Comparison of ENCODE assay signal across 8 cellular contexts in genomic region chr2:46460991-46461715, GRCh38. TPM values are rescaled to one million over a fixed set of nuclear protein-coding genes. Genes with fewer than 3 reads are reported as not detected.
A peak's percentile ranks its signal among the peaks of the same experiment; 100 is the strongest.
DNase-seq lines count a peak whose midpoint lies in the region; ATAC-seq, FAIRE-seq and TF ChIP-seq lines count a peak whose summit lies in the region.

No MANE protein-coding gene starts in this region.

- 16 to 18% methylated on average over 8 of the region's 8 CpGs for WGBS in pancreas, 2 donors
- 6 to 21% methylated on average over 8 of the region's 8 CpGs for WGBS in tibial nerve, 2 donors

- H3K4me3 ChIP-seq in pancreas (no peak overlapping the region), tibial nerve (no peak overlapping the region)

- H3K36me3 ChIP-seq in pancreas: no peaks in the 10 kb centered on the region
- H3K36me3 ChIP-seq in tibial nerve: no peaks in the 10 kb centered on the region

- H3K27ac ChIP-seq in pancreas: peak overlapping the region in 3 of 4 donors; percentile 16 to 58 (median 55)
- H3K27ac ChIP-seq in tibial nerve: peak overlapping the region; percentile 67 to 93 (median 85)

- TF ChIP-seq EP300 in tibial nerve (IDR thresholded peaks at IDR 0.05): peak in 1 of 2 donors; percentile 39

- in situ Hi-C loops in SK-MEL-5 (cut with HindIII; ENCODE audit: low pct_unique_long_range_greater_than_20kb, low sequenced_read_pairs): no loop called here

- TF ChIP-seq POLR2A in GM18505 (IDR thresholded peaks at IDR 0.05; ENCODE audit: borderline replicate concordance, extremely low read depth, insufficient read depth, insufficient read length) (no peak), tibial nerve (IDR thresholded peaks at IDR 0.05) (no peak)

- peaks cover 0 to 7% (median 0%) of the 10 kb centered on the region in 3 donors for H3K4me1 ChIP-seq in pancreas
- peaks cover 0 to 39% (median 15%) of the 10 kb centered on the region in 4 donors for H3K4me1 ChIP-seq in tibial nerve

- DNase-seq in A172 (ENCODE audit: low spot score) (peak; percentile 43), HTR-8/SVneo (ENCODE audit: insufficient read length, low spot score) (peak; percentile 71), SK-MEL-5 (ENCODE audit: low read depth, low spot score) (peak; percentile 78), glomerular endothelial cell (ENCODE audit: extremely low read depth, low read depth, low spot score) (peak; percentile 16), pancreas (peak; percentile 66 to 94 (median 83)), tibial nerve (ENCODE audit: low spot score in 2 of 2) (peak; percentile 77 to 94)
- peak; percentile 41 to 69 (median 61) for DNase-seq in activated naive CD4-positive, alpha-beta T cell (lab: John Stamatoyannopoulos, UW)

- H3K9me3 ChIP-seq in pancreas (no peaks in the 10 kb centered on the region), tibial nerve (no peaks in the 10 kb centered on the region)

- no peaks in the 10 kb centered on the region for H3K27me3 ChIP-seq in pancreas
- H3K27me3 ChIP-seq in tibial nerve: no peaks in the 10 kb centered on the region

- peak; percentile 44 for FAIRE-seq in HTR-8/SVneo (lab: Jason Lieb, UNC)
- no peak for FAIRE-seq in pancreas (lab: Jason Lieb, UNC)

- peak; percentile 96 to 99 (median 98) for TF ChIP-seq CTCF in pancreas (IDR thresholded peaks at IDR 0.05)
- peak; percentile 97 to 99 (median 98) for TF ChIP-seq CTCF in tibial nerve (IDR thresholded peaks at IDR 0.05)

- ATAC-seq in GM18505 (IDR thresholded peaks at IDR 0.05; ENCODE audit: unreplicated experiment) (peak; percentile 51), pancreas (peak; percentile 78 to 89 (median 84))

- intact Hi-C loops in pancreas (cut with DNase I): no loop called here

RNA-seq across cellular contexts. Expression of gene TMEM247, which starts 18.2 kb away (rescaled TPM):
- not detected in 2 replicates for total RNA-seq in A172 (2014; rRNA removed; shearing (Covaris generic))
- total RNA-seq in SK-MEL-5 (2014; rRNA removed; shearing (Covaris generic)): not detected in 2 replicates
- polyA plus RNA-seq in SK-MEL-5 (2015; cell fraction: cytosol; rRNA removed): not detected in 2 replicates
- not detected in 2 replicates for polyA plus RNA-seq in SK-MEL-5 (2015; cell fraction: nucleus; rRNA removed)
- total RNA-seq in glomerular endothelial cell: not detected in 2 replicates
- not detected for total RNA-seq in pancreas
- not detected for polyA plus RNA-seq in pancreas
- not detected for total RNA-seq in tibial nerve

Comparison
In these comparisons a context has a peak if more than half of its experiments do, and no peak if none do; other contexts are left out.
1. DNase-seq: peak in every context shown above with its lines; median percentile 86 in tibial nerve; 83 in pancreas; 78 in SK-MEL-5; 71 in HTR-8/SVneo; 61 in activated naive CD4-positive, alpha-beta T cell; 43 in A172; 16 in glomerular endothelial cell.